Comparison of ENCODE assay signal across 29 cellular contexts in the genomic region with DNA sequence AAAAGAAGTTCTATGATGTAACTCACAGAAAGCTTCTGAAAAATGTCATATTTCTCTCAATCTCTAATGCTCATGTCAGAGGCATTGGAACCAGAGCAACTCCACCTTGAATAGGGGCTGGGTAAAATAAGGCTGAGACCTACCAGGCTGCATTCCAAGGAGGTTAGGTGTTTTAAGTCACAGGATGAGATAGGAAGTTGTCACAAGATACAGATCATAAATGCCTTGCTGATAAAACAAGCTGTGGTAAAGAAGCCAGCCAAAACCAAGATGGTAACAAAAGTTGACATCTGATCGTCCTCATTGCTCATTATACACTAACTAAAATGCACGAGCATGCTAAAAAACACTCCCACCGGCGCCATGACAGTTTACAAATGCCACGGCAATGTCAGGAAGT.
"Had no signal": no experiment of that assay in that cellular context is flagged by ENCODE, and none has a peak within 500 bp of the region (broad histone marks: within the 10 kb centered on the region; RNA-seq: fewer than 3 reads in every experiment).

No MANE protein-coding gene starts in this region.

- H3K36me3 ChIP-seq: brain microvascular endothelial cell, esophagus squamous epithelium, gastroesophageal sphincter, heart left ventricle, neural progenitor cell, stomach, suprapubic skin, tibial nerve, WERI-Rb-1 had no signal

- H3K27ac ChIP-seq: brain microvascular endothelial cell, esophagus squamous epithelium, gastroesophageal sphincter, heart left ventricle, neural progenitor cell, stomach, suprapubic skin, tibial nerve, WERI-Rb-1 had no signal

- H3K9me3 ChIP-seq: esophagus squamous epithelium, gastroesophageal sphincter, heart left ventricle, stomach, suprapubic skin, tibial nerve had no signal

- ATAC-seq: activated CD8-positive, alpha-beta memory T cell treated with anti-CD3 and anti-CD28 coated beads, Interleukin-2, amount 10 ng/mL, durations not matched to agents 7 days and 5 days; activated CD8-positive, alpha-beta T cell treated with anti-CD3 and anti-CD28 coated beads for 36 hours; activated naive CD4-positive, alpha-beta T cell treated with anti-CD3 and anti-CD28 coated beads, Interleukin-2, amount 50 U/mL, for 72 hours; gastroesophageal sphincter; heart left ventricle; left lobe of liver; naive thymus-derived CD8-positive, alpha-beta T cell; sciatic nerve; stimulated activated memory B cell treated with anti-CD40 and anti-IgM and Interleukin-4, amounts not matched to agents 10 μg/mL and 1 μg/mL and 100 μg/mL, for 72 hours; T-cell had no signal

- H3K27me3 ChIP-seq: brain microvascular endothelial cell, esophagus squamous epithelium, gastroesophageal sphincter, heart left ventricle, neural progenitor cell, stomach, suprapubic skin, tibial nerve had no signal

- H3K4me1 ChIP-seq: esophagus squamous epithelium, gastroesophageal sphincter, heart left ventricle, neural progenitor cell, stomach, suprapubic skin, tibial nerve had no signal

- H3K4me3 ChIP-seq: esophagus squamous epithelium, gastroesophageal sphincter, heart left ventricle, lung, neural progenitor cell, stomach, suprapubic skin, tibial nerve had no signal

- H2AFZ ChIP-seq: neural progenitor cell had no signal

- DNase-seq: activated CD4-positive, alpha-beta T cell treated with anti-CD3 and anti-CD28 coated beads, Interleukin-2, amount 10 ng/mL, durations not matched to agents 7 days and 5 days; activated CD4-positive, CD25-positive, alpha-beta regulatory T cell treated with anti-CD3 and anti-CD28 coated beads, Interleukin-2, amount 50 U/mL, for 72 hours; activated CD8-positive, alpha-beta memory T cell treated with anti-CD3 and anti-CD28 coated beads, Interleukin-2, amount 10 ng/mL, durations not matched to agents 7 days and 5 days; activated CD8-positive, alpha-beta T cell treated with anti-CD3 and anti-CD28 coated beads for 36 hours; activated gamma-delta T cell treated with Interleukin-2 at 50 U/mL for 16 hours; aorta; brain microvascular endothelial cell; effector memory CD4-positive, alpha-beta T cell; esophagus squamous epithelium; heart left ventricle; kidney; naive thymus-derived CD8-positive, alpha-beta T cell; small intestine; stimulated activated CD4-positive, alpha-beta T cell treated with anti-CD3 and anti-CD28 coated beads, Interleukin-15, amount 100 ng/mL, for 24 hours; stomach; T-cell; WERI-Rb-1 had no signal

- H3K9ac ChIP-seq: neural progenitor cell had no signal

- FAIRE-seq: colon, endothelial cell of umbilical vein, kidney, small intestine, TTC549 had no signal

- H3K4me2 ChIP-seq: neural progenitor cell had no signal
